ENCODE assay signal across 25 cellular contexts in the genomic region with DNA sequence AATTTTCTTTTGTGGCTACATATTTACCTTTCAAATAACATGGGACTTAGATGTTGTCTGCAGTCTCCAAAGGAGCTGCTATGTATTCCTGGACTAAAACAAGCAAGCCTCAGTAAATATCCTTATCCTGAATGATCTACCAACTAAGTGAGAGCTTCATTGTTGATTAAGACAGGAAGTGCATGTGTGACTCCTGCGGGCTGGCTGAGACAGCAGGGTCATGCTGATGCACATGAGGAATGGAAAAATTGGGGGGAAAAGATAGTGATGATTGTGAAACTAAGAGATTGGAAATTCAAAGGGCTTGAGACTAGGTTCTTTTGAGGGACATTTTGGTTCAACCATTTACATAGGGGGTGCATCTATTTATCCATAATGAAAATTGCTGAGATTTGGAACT.
DNase-seq lines count a peak whose midpoint lies in the region; ATAC-seq and TF ChIP-seq lines count a peak whose summit lies in the region.
"Had no signal": no experiment of that assay in that cellular context is flagged by ENCODE, and none has a peak within 500 bp of the region (broad histone marks: within the 10 kb centered on the region; RNA-seq: fewer than 3 reads in every experiment).

No MANE protein-coding gene starts in this region.

- in situ Hi-C loops in SK-MEL-5 (cut with HindIII; ENCODE audit: low pct_unique_long_range_greater_than_20kb, low sequenced_read_pairs) = no loop called here

- no peaks in the 10 kb centered on the region for H3K27me3 ChIP-seq in MM.1S (replicated peaks; ENCODE audit: insufficient read depth, low read length)
- H3K27me3 ChIP-seq: BLaER1, cardiac muscle cell, upper lobe of right lung had no signal

- H3K4me3 Mint-ChIP-seq in activated CD8-positive, alpha-beta T cell treated with anti-CD3 and anti-CD28 coated beads for 36 hours = no peak overlapping the region
- H3K4me3 Mint-ChIP-seq in activated CD8-positive, alpha-beta T cell treated with anti-CD3 and anti-CD28 coated beads, Interleukin-2, amount 10 ng/mL, durations not matched to agents 7 days and 5 days = no peak overlapping the region
- H3K4me3 Mint-ChIP-seq in stimulated activated naive B cell treated with anti-CD40 and anti-IgM and Interleukin-4, amounts not matched to agents 10 μg/mL and 1 μg/mL and 100 μg/mL, for 72 hours = no peak overlapping the region
- H3K4me3 Mint-ChIP-seq in endothelial cell (ENCODE audit: unreplicated experiment) = no peak overlapping the region
- H3K4me3 Mint-ChIP-seq: memory B cell, natural killer cell had no signal

- peak; percentile 14 for DNase-seq in activated CD8-positive, alpha-beta T cell treated with anti-CD3 and anti-CD28 coated beads for 36 hours
- DNase-seq in activated CD8-positive, alpha-beta T cell treated with anti-CD3 and anti-CD28 coated beads, Interleukin-2, amount 10 ng/mL, durations not matched to agents 7 days and 5 days = no peak
- peak; percentile 66 for DNase-seq in SK-MEL-5 (ENCODE audit: low read depth, low spot score)
- peak; percentile 36 for DNase-seq in kidney glomerular epithelial cell (lab: John Stamatoyannopoulos, UW)
- no peak for DNase-seq in stimulated activated naive B cell treated with anti-CD40 and anti-IgM and Interleukin-4, amounts not matched to agents 10 μg/mL and 1 μg/mL and 100 μg/mL, for 72 hours
- DNase-seq in HK-2 (ENCODE audit: unreplicated experiment) = no peak
- no peak for DNase-seq in MM.1S
- DNase-seq in endothelial cell (ENCODE audit: low spot score) = no peak
- DNase-seq: activated CD4-positive, alpha-beta T cell treated with anti-CD3 and anti-CD28 coated beads for 4 hours; activated CD8-positive, alpha-beta memory T cell treated with anti-CD3 and anti-CD28 coated beads, Interleukin-2, amount 50 U/mL, for 4 hours; amniotic stem cell; dermis blood vessel endothelial cell; foreskin keratinocyte; GF-D8; hypothalamus; natural killer cell; NCI-H146; NCI-H526; stimulated activated CD4-positive, alpha-beta T cell treated with anti-CD3 and anti-CD28 coated beads, Interleukin-4, amount 100 ng/mL, for 24 hours; upper lobe of right lung had no signal

- H4K20me1 ChIP-seq in MM.1S (ENCODE audit: insufficient read depth, low read length) = no peaks in the 10 kb centered on the region
- H4K20me1 ChIP-seq: BLaER1 had no signal

- intact Hi-C loops in activated CD8-positive, alpha-beta T cell treated with anti-CD3 and anti-CD28 coated beads for 36 hours (cut with micrococcal nuclease) = no loop called here

- H3K79me2 ChIP-seq in MM.1S (ENCODE audit: low read length) = no peaks in the 10 kb centered on the region

- H3K36me3 Mint-ChIP-seq in activated CD8-positive, alpha-beta T cell treated with anti-CD3 and anti-CD28 coated beads for 36 hours (ENCODE audit: low read depth) = no peaks in the 10 kb centered on the region
- no peaks in the 10 kb centered on the region for H3K36me3 Mint-ChIP-seq in activated CD8-positive, alpha-beta T cell treated with anti-CD3 and anti-CD28 coated beads, Interleukin-2, amount 10 ng/mL, durations not matched to agents 7 days and 5 days (ENCODE audit: low read depth)
- no peaks in the 10 kb centered on the region for H3K36me3 Mint-ChIP-seq in stimulated activated naive B cell treated with anti-CD40 and anti-IgM and Interleukin-4, amounts not matched to agents 10 μg/mL and 1 μg/mL and 100 μg/mL, for 72 hours
- no peaks in the 10 kb centered on the region for H3K36me3 Mint-ChIP-seq in endothelial cell (ENCODE audit: low read depth, unreplicated experiment)
- H3K36me3 Mint-ChIP-seq: memory B cell, natural killer cell had no signal

- no peak overlapping the region for H3K9ac ChIP-seq in MM.1S (ENCODE audit: low read length)
- H3K9ac ChIP-seq: BLaER1 had no signal

- H3K27me3 Mint-ChIP-seq in activated CD8-positive, alpha-beta T cell treated with anti-CD3 and anti-CD28 coated beads for 36 hours = no peaks in the 10 kb centered on the region
- H3K27me3 Mint-ChIP-seq in activated CD8-positive, alpha-beta T cell treated with anti-CD3 and anti-CD28 coated beads, Interleukin-2, amount 10 ng/mL, durations not matched to agents 7 days and 5 days (ENCODE audit: low read depth) = no peaks in the 10 kb centered on the region
- peaks cover 0 to 5% of the 10 kb centered on the region in 2 donors for H3K27me3 Mint-ChIP-seq in stimulated activated naive B cell treated with anti-CD40 and anti-IgM and Interleukin-4, amounts not matched to agents 10 μg/mL and 1 μg/mL and 100 μg/mL, for 72 hours
- no peaks in the 10 kb centered on the region for H3K27me3 Mint-ChIP-seq in endothelial cell (ENCODE audit: unreplicated experiment)

- H3K4me3 ChIP-seq in MM.1S (ENCODE audit: low read length) = no peak overlapping the region
- H3K4me3 ChIP-seq: A549, BLaER1, cardiac muscle cell, prostate gland, upper lobe of right lung had no signal

- CTCF ChIA-PET in activated CD8-positive, alpha-beta T cell treated with anti-CD3 and anti-CD28 coated beads for 36 hours (lab: Charles Lee) = interaction anchor here (1.0 to 1.4 kb wide), 3 partner anchors 11 to 91 kb away, joined by 3 to 4 read pairs (median 3); no protein-coding TSS in a partner anchor
- CTCF ChIA-PET in activated CD8-positive, alpha-beta T cell treated with anti-CD3 and anti-CD28 coated beads, Interleukin-2, amount 10 ng/mL, durations not matched to agents 7 days and 5 days (lab: Charles Lee) = interaction anchor here (1.6 to 2.6 kb wide), 2 partner anchors 11 to 91 kb away, joined by 5 to 6 read pairs; no protein-coding TSS in a partner anchor

- no peaks in the 10 kb centered on the region for H3K4me1 ChIP-seq in MM.1S (ENCODE audit: low read length)
- H3K4me1 ChIP-seq: A549, prostate gland, upper lobe of right lung had no signal

- no peak for ATAC-seq in activated CD8-positive, alpha-beta T cell treated with anti-CD3 and anti-CD28 coated beads for 36 hours
- ATAC-seq in activated CD8-positive, alpha-beta T cell treated with anti-CD3 and anti-CD28 coated beads, Interleukin-2, amount 10 ng/mL, durations not matched to agents 7 days and 5 days = no peak
- ATAC-seq in stimulated activated naive B cell treated with anti-CD40 and anti-IgM and Interleukin-4, amounts not matched to agents 10 μg/mL and 1 μg/mL and 100 μg/mL, for 72 hours (replicated peaks) = peak; percentile 65
- ATAC-seq: A549, foreskin keratinocyte, natural killer cell, upper lobe of right lung had no signal

- H3K9me3 ChIP-seq in MM.1S (replicated peaks; ENCODE audit: insufficient read depth, low read length) = no peaks in the 10 kb centered on the region
- H3K9me3 ChIP-seq: A549, BLaER1, prostate gland, upper lobe of right lung had no signal

- TF ChIP-seq CTCF in activated CD8-positive, alpha-beta T cell treated with anti-CD3 and anti-CD28 coated beads for 36 hours (IDR thresholded peaks at IDR 0.05) = no peak
- TF ChIP-seq CTCF in MM.1S (IDR thresholded peaks at IDR 0.05; ENCODE audit: low read length) = no peak
- no peak for TF ChIP-seq CTCF in endothelial cell (IDR thresholded peaks at IDR 0.05; ENCODE audit: unreplicated experiment)

- no peak overlapping the region for H3K27ac Mint-ChIP-seq in activated CD8-positive, alpha-beta T cell treated with anti-CD3 and anti-CD28 coated beads for 36 hours
- H3K27ac Mint-ChIP-seq in activated CD8-positive, alpha-beta T cell treated with anti-CD3 and anti-CD28 coated beads, Interleukin-2, amount 10 ng/mL, durations not matched to agents 7 days and 5 days = no peak overlapping the region
- H3K27ac Mint-ChIP-seq in stimulated activated naive B cell treated with anti-CD40 and anti-IgM and Interleukin-4, amounts not matched to agents 10 μg/mL and 1 μg/mL and 100 μg/mL, for 72 hours = no peak overlapping the region
- no peak overlapping the region for H3K27ac Mint-ChIP-seq in endothelial cell (ENCODE audit: unreplicated experiment)
- H3K27ac Mint-ChIP-seq: memory B cell had no signal

- H3K36me3 ChIP-seq in MM.1S (replicated peaks; ENCODE audit: insufficient read depth, low read length) = no peaks in the 10 kb centered on the region
- H3K36me3 ChIP-seq: BLaER1, cardiac muscle cell, prostate gland, upper lobe of right lung had no signal

- H3K4me1 Mint-ChIP-seq in activated CD8-positive, alpha-beta T cell treated with anti-CD3 and anti-CD28 coated beads for 36 hours (ENCODE audit: low read depth) = peaks cover 10% of the 10 kb centered on the region
- peaks cover 8% of the 10 kb centered on the region for H3K4me1 Mint-ChIP-seq in activated CD8-positive, alpha-beta T cell treated with anti-CD3 and anti-CD28 coated beads, Interleukin-2, amount 10 ng/mL, durations not matched to agents 7 days and 5 days (ENCODE audit: low read depth)
- peaks cover 6 to 29% of the 10 kb centered on the region in 2 donors for H3K4me1 Mint-ChIP-seq in stimulated activated naive B cell treated with anti-CD40 and anti-IgM and Interleukin-4, amounts not matched to agents 10 μg/mL and 1 μg/mL and 100 μg/mL, for 72 hours
- peaks cover 8% of the 10 kb centered on the region for H3K4me1 Mint-ChIP-seq in endothelial cell (ENCODE audit: unreplicated experiment)
- H3K4me1 Mint-ChIP-seq: memory B cell had no signal

- H3K9me2 ChIP-seq in MM.1S (replicated peaks; ENCODE audit: insufficient read depth, low read length) = no peaks in the 10 kb centered on the region

- no peak overlapping the region for H2AFZ ChIP-seq in MM.1S (ENCODE audit: low read length)

- POLR2A ChIA-PET in activated CD8-positive, alpha-beta T cell treated with anti-CD3 and anti-CD28 coated beads for 36 hours (lab: Charles Lee) = interaction anchor here (0.8 kb wide), 1 partner anchor 656 kb away, joined by 4 read pairs; no protein-coding TSS in a partner anchor
- POLR2A ChIA-PET in activated CD8-positive, alpha-beta T cell treated with anti-CD3 and anti-CD28 coated beads, Interleukin-2, amount 10 ng/mL, durations not matched to agents 7 days and 5 days (lab: Charles Lee) = no interaction called here

- H3K4me2 ChIP-seq in MM.1S (ENCODE audit: low read depth, low read length) = no peak overlapping the region
- H3K4me2 ChIP-seq: A549, BLaER1 had no signal

- no peaks in the 10 kb centered on the region for H3K9me3 Mint-ChIP-seq in activated CD8-positive, alpha-beta T cell treated with anti-CD3 and anti-CD28 coated beads for 36 hours
- H3K9me3 Mint-ChIP-seq in activated CD8-positive, alpha-beta T cell treated with anti-CD3 and anti-CD28 coated beads, Interleukin-2, amount 10 ng/mL, durations not matched to agents 7 days and 5 days (ENCODE audit: insufficient read depth) = no peaks in the 10 kb centered on the region
- no peaks in the 10 kb centered on the region for H3K9me3 Mint-ChIP-seq in stimulated activated naive B cell treated with anti-CD40 and anti-IgM and Interleukin-4, amounts not matched to agents 10 μg/mL and 1 μg/mL and 100 μg/mL, for 72 hours
- no peaks in the 10 kb centered on the region for H3K9me3 Mint-ChIP-seq in endothelial cell (ENCODE audit: unreplicated experiment)
- H3K9me3 Mint-ChIP-seq: memory B cell, natural killer cell had no signal

- no peak overlapping the region for H3K27ac ChIP-seq in MM.1S (ENCODE audit: low read length)
- H3K27ac ChIP-seq: A549, BLaER1, cardiac muscle cell, foreskin keratinocyte, prostate gland, upper lobe of right lung had no signal

- H3F3A ChIP-seq in MM.1S (ENCODE audit: insufficient read depth, low read length) = no peaks in the 10 kb centered on the region

Comparison
In these comparisons a context has a peak if more than half of its experiments do, and no peak if none do; other contexts are left out.
1. DNase-seq: peak in activated CD8-positive, alpha-beta T cell treated with anti-CD3 and anti-CD28 coated beads for 36 hours (single experiment), SK-MEL-5 (single experiment) and kidney glomerular epithelial cell (single experiment); none in activated CD8-positive, alpha-beta T cell treated with anti-CD3 and anti-CD28 coated beads, Interleukin-2, amount 10 ng/mL, durations not matched to agents 7 days and 5 days (single experiment), stimulated activated naive B cell treated with anti-CD40 and anti-IgM and Interleukin-4, amounts not matched to agents 10 μg/mL and 1 μg/mL and 100 μg/mL, for 72 hours (single experiment), HK-2 (single experiment), MM.1S (single experiment) and endothelial cell (single experiment).
2. ATAC-seq: peak in stimulated activated naive B cell treated with anti-CD40 and anti-IgM and Interleukin-4, amounts not matched to agents 10 μg/mL and 1 μg/mL and 100 μg/mL, for 72 hours (2 of 2); none in activated CD8-positive, alpha-beta T cell treated with anti-CD3 and anti-CD28 coated beads for 36 hours (single experiment) and activated CD8-positive, alpha-beta T cell treated with anti-CD3 and anti-CD28 coated beads, Interleukin-2, amount 10 ng/mL, durations not matched to agents 7 days and 5 days (single experiment).